Comparison of ENCODE assay signal across 8 cellular contexts in the genomic region with DNA sequence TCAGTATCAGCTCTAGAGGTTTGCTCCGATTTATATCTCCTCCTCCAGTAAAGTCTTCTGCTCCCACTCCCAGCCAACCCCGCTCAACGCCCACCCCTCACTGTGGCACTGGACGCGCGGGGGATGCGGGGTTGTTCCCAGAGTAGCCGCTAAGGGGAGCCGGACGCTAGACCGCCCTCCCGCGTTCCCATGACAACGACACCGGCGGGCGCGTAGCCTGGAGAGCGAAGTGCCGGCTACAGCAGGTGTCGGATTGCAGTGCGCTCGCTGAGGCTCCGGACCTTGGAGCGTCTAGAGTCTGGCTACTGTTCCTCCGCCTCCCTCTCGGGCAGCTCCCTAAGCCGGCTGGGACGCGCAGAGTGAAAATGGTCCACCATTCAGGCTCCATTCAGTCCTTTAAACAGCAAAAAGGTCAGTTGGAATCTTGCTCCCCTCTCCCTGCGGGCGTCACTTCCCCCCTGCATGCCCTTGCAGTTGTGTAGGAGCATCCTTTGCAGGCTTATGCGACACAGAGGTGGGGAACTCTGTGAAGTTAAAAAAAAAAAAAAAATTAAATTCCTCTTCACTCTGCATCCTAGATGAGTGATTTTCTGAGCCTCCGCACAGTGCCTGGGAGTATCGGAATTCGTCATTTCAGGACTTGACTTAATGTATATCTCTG. TPM values are rescaled to one million over a fixed set of nuclear protein-coding genes. Genes with fewer than 3 reads are reported as not detected.
DNase-seq lines count a peak whose midpoint lies in the region; ATAC-seq and TF ChIP-seq lines count a peak whose summit lies in the region.

A gene (plus strand): TSS at position 220 of the 661 bp plus-strand sequence. CDS start 146 bp downstream, at position 366.

- ATAC-seq in GM21447 (IDR thresholded peaks at IDR 0.05; ENCODE audit: unreplicated experiment) (peak; percentile 91), HG02571 (IDR thresholded peaks at IDR 0.05; ENCODE audit: unreplicated experiment) (no peak)

- H3K36me3 ChIP-seq in OCI-LY1 (ENCODE audit: insufficient read depth, low read length) (no peaks in the 10 kb centered on the region), ectodermal cell (ENCODE audit: control insufficient read depth, insufficient read depth, low read length) (no peaks in the 10 kb centered on the region)

- H3K4me3 ChIP-seq in OCI-LY1 (ENCODE audit: low read depth, low read length, poor library complexity, severe bottlenecking) (no peak within 1 kb of the TSS), ectodermal cell (ENCODE audit: insufficient read depth, low read depth, low read length) (peak within 1 kb of the TSS; percentile 31)

- H3K79me2 ChIP-seq in OCI-LY1 (ENCODE audit: insufficient read depth, low read length): no peaks in the 10 kb centered on the region

- H3K27ac ChIP-seq in OCI-LY1 (ENCODE audit: low read depth, low read length, poor library complexity, severe bottlenecking): no peak within 1 kb of the TSS
- peak within 1 kb of the TSS; percentile 83 for H3K27ac ChIP-seq in ectodermal cell (ENCODE audit: insufficient read depth, low read depth, low read length, poor library complexity, severe bottlenecking)

- DNase-seq in GM04504 (ENCODE audit: low read depth) (peak; percentile 52), HPDE6-E6E7 (ENCODE audit: extremely low spot score) (peak; percentile 50), medulla oblongata (ENCODE audit: extremely low spot score) (peak; percentile 55), ureter (ENCODE audit: low spot score) (peak; percentile 49)

- H3K4me2 ChIP-seq in OCI-LY1 (ENCODE audit: low read length): 0 out of 2 replicates have a peak within 1 kb of the TSS, but pooled peaks have one; percentile 17

- no peak within 1 kb of the TSS for H2AFZ ChIP-seq in OCI-LY1 (ENCODE audit: low read length)

- H3K9ac ChIP-seq in OCI-LY1 (ENCODE audit: low read length): no peak within 1 kb of the TSS

- no peaks in the 10 kb centered on the region for H3K9me2 ChIP-seq in OCI-LY1 (ENCODE audit: low read depth, low read length)

- no peaks in the 10 kb centered on the region for H3F3A ChIP-seq in OCI-LY1 (ENCODE audit: insufficient read depth, low read length)

- no peaks in the 10 kb centered on the region for H4K20me1 ChIP-seq in OCI-LY1 (ENCODE audit: insufficient read depth, low read length)

- H3K27me3 ChIP-seq in OCI-LY1 (ENCODE audit: insufficient read depth, low read length) (no peaks in the 10 kb centered on the region), ectodermal cell (ENCODE audit: control insufficient read depth, insufficient read depth, low read length, poor library complexity, severe bottlenecking) (no peaks in the 10 kb centered on the region)

- TF ChIP-seq CTCF in OCI-LY1 (IDR thresholded peaks at IDR 0.05; ENCODE audit: low read length): peak; percentile 40

- no peaks in the 10 kb centered on the region for H3K9me3 ChIP-seq in OCI-LY1 (ENCODE audit: low read length)
- H3K9me3 ChIP-seq in ectodermal cell (ENCODE audit: control insufficient read depth, low read length): no peaks in the 10 kb centered on the region

- WGBS in ectodermal cell, 2 experiments: 8% methylated on average over 35 to 36 of the region's 36 CpGs

- no peaks in the 10 kb centered on the region for H3K4me1 ChIP-seq in OCI-LY1 (ENCODE audit: insufficient read depth, low read length, severe bottlenecking)
- peaks cover 43% of the 10 kb centered on the region for H3K4me1 ChIP-seq in ectodermal cell (ENCODE audit: control insufficient read depth, insufficient read depth, low read length)

RNA-seq across cellular contexts. Expression of the gene that starts here (rescaled TPM):
- polyA plus RNA-seq in ectodermal cell (2013, experiment 1 of 4): 3.9 TPM
- polyA plus RNA-seq in ectodermal cell (2013, experiment 2 of 4): 2.3 TPM
- polyA plus RNA-seq in ectodermal cell (2013, experiment 3 of 4): 2.5 TPM
- polyA plus RNA-seq in ectodermal cell (2013, experiment 4 of 4): 2.8 TPM
- 0.55 TPM for total RNA-seq in ureter

Comparison
In these comparisons a context has a peak if more than half of its experiments do, and no peak if none do; other contexts are left out.
1. Peak in DNase-seq in ureter; RNA of the gene not detected or under 1 TPM.